In genomic region chr4:162163892-162164759, GRCh38 we compare ENCODE assay signal across 9 cellular contexts. TPM values are rescaled to one million over a fixed set of nuclear protein-coding genes. Genes with fewer than 3 reads are reported as not detected.
DNase-seq lines count a peak whose midpoint lies in the region; ATAC-seq and TF ChIP-seq lines count a peak whose summit lies in the region.
"Had no signal": no experiment of that assay in that cellular context is flagged by ENCODE, and none has a peak within 500 bp of the region (broad histone marks: within the 10 kb centered on the region; RNA-seq: fewer than 3 reads in every experiment).

FSTL5 (minus strand) TSS chr4:162164000; CDS start chr4:162111396, 52,604 bp downstream.

- POLR2A ChIA-PET in naive thymus-derived CD4-positive, alpha-beta T cell (lab: Charles Lee), result no interaction called here

- no peak for TF ChIP-seq CTCF in fibroblast of mammary gland (conservative IDR thresholded peaks at IDR 0.05; ENCODE audit: control insufficient read depth, insufficient read depth, low read depth, low read length)
- TF ChIP-seq CTCF in testis (IDR thresholded peaks at IDR 0.05), result no peak

- H3K4me1 ChIP-seq in naive thymus-derived CD4-positive, alpha-beta T cell (ENCODE audit: control insufficient read depth in 2 of 2, insufficient read depth in 2 of 2, low read length in 2 of 2), result no peaks in the 10 kb centered on the region
- no peaks in the 10 kb centered on the region for H3K4me1 ChIP-seq in testis

- H3K27ac ChIP-seq in naive thymus-derived CD4-positive, alpha-beta T cell (ENCODE audit: low read depth, low read length), result no peak within 1 kb of the TSS
- no peak within 1 kb of the TSS for H3K27ac ChIP-seq in testis

- H3K4me3 ChIP-seq in fibroblast of mammary gland (ENCODE audit: control insufficient read depth, low read depth, low read length), result no peak within 1 kb of the TSS
- no peak within 1 kb of the TSS for H3K4me3 ChIP-seq in naive thymus-derived CD4-positive, alpha-beta T cell (ENCODE audit: low read length)
- H3K4me3 ChIP-seq in testis, result peak within 1 kb of the TSS; percentile 34 to 49

- H3K27me3 ChIP-seq in naive thymus-derived CD4-positive, alpha-beta T cell (ENCODE audit: control insufficient read depth in 2 of 2, insufficient read depth in 2 of 2, low read length in 2 of 2), result no peaks in the 10 kb centered on the region
- no peaks in the 10 kb centered on the region for H3K27me3 ChIP-seq in testis

- peaks cover 0 to 10% (median 5%) of the 10 kb centered on the region in 5 donors for H3K27me3 Mint-ChIP-seq in naive thymus-derived CD4-positive, alpha-beta T cell
- H3K27me3 Mint-ChIP-seq: CD8-positive, alpha-beta memory T cell had no signal

- CTCF ChIA-PET in naive thymus-derived CD4-positive, alpha-beta T cell (lab: Charles Lee), result no interaction called here

- intact Hi-C loops in naive thymus-derived CD4-positive, alpha-beta T cell (cut with micrococcal nuclease), result no loop called here
- intact Hi-C loops in testis (cut with DNase I; ENCODE audit: low total_unique reads), result no loop called here

- no peak for TF ChIP-seq POLR2A in testis (IDR thresholded peaks at IDR 0.05)

- WGBS in testis, 2 donors, result 2 to 3% methylated on average over 30 to 39 of the region's 39 CpGs

- H3K36me3 Mint-ChIP-seq in naive thymus-derived CD4-positive, alpha-beta T cell, result no peaks in the 10 kb centered on the region
- H3K36me3 Mint-ChIP-seq: CD8-positive, alpha-beta memory T cell had no signal

- no peak within 1 kb of the TSS for H3K27ac Mint-ChIP-seq in naive thymus-derived CD4-positive, alpha-beta T cell
- H3K27ac Mint-ChIP-seq: CD8-positive, alpha-beta memory T cell had no signal

- peak; percentile 58 to 75 for DNase-seq in NCI-H524 (lab: John Stamatoyannopoulos, UW)
- DNase-seq in NCI-H524 treated with DMSO at 0.1 percent for 48 hours (lab: John Stamatoyannopoulos, UW), result no peak
- peak; percentile 60 for DNase-seq in NCI-H2029 (lab: John Stamatoyannopoulos, UW)
- DNase-seq in activated CD8-positive, alpha-beta memory T cell treated with anti-CD3 and anti-CD28 coated beads, Interleukin-2, amount 50 U/mL, for 48 hours, result peak; percentile 55
- DNase-seq in fibroblast of mammary gland (ENCODE audit: low read depth), result peak; percentile 12
- peak in 7 of 9 donors; percentile 9 to 49 (median 25) for DNase-seq in naive thymus-derived CD4-positive, alpha-beta T cell
- DNase-seq in testis, result peak; percentile 91

- H3K4me3 Mint-ChIP-seq in naive thymus-derived CD4-positive, alpha-beta T cell, result peak within 1 kb of the TSS in 9 of 10 donors; percentile 18 to 77 (median 58)
- H3K4me3 Mint-ChIP-seq: CD8-positive, alpha-beta memory T cell had no signal

- ATAC-seq in HG02571 (IDR thresholded peaks at IDR 0.05; ENCODE audit: unreplicated experiment), result peak; percentile 86
- ATAC-seq in naive thymus-derived CD4-positive, alpha-beta T cell, result peak; percentile 64

- peaks cover 0 to 5% (median 0%) of the 10 kb centered on the region in 7 donors for H3K4me1 Mint-ChIP-seq in naive thymus-derived CD4-positive, alpha-beta T cell
- H3K4me1 Mint-ChIP-seq: CD8-positive, alpha-beta memory T cell had no signal

- H3K36me3 ChIP-seq in naive thymus-derived CD4-positive, alpha-beta T cell (ENCODE audit: control insufficient read depth in 2 of 3, insufficient read depth in 3 of 3, low read length in 3 of 3), result no peaks in the 10 kb centered on the region
- H3K36me3 ChIP-seq in testis (ENCODE audit: low read depth, missing control alignments), result no peaks in the 10 kb centered on the region

- no peaks in the 10 kb centered on the region for H3K9me3 ChIP-seq in naive thymus-derived CD4-positive, alpha-beta T cell (ENCODE audit: control insufficient read depth in 2 of 3, low read length in 3 of 3)
- H3K9me3 ChIP-seq in testis, result no peaks in the 10 kb centered on the region

- H3K9me3 Mint-ChIP-seq in naive thymus-derived CD4-positive, alpha-beta T cell, result no peaks in the 10 kb centered on the region

RNA-seq across cellular contexts. Expression of gene FSTL5, which starts in this region (rescaled TPM):
- total RNA-seq in naive thymus-derived CD4-positive, alpha-beta T cell, result not detected
- not detected for polyA plus RNA-seq in naive thymus-derived CD4-positive, alpha-beta T cell
- 1 to 10 TPM in 1 of 2 donors, under 1 TPM in 1; 0.68 to 1.0 TPM for total RNA-seq in testis
- 0.57 TPM for polyA plus RNA-seq in testis (ENCODE audit: insufficient read depth, low read depth, low replicate concordance)
- total RNA-seq: CD8-positive, alpha-beta memory T cell had no signal
- polyA plus RNA-seq: CD8-positive, alpha-beta memory T cell had no signal

Comparison
In these comparisons a context has a peak if more than half of its experiments do, and no peak if none do; other contexts are left out.
1. Peak in DNase-seq and ATAC-seq in naive thymus-derived CD4-positive, alpha-beta T cell; RNA of the gene not detected or under 1 TPM.
2. H3K4me3 ChIP-seq: peak in testis (2 of 2); none in fibroblast of mammary gland (single experiment) and naive thymus-derived CD4-positive, alpha-beta T cell (single experiment).